ENCODE assay signal across 25 cellular contexts in the genomic region with DNA sequence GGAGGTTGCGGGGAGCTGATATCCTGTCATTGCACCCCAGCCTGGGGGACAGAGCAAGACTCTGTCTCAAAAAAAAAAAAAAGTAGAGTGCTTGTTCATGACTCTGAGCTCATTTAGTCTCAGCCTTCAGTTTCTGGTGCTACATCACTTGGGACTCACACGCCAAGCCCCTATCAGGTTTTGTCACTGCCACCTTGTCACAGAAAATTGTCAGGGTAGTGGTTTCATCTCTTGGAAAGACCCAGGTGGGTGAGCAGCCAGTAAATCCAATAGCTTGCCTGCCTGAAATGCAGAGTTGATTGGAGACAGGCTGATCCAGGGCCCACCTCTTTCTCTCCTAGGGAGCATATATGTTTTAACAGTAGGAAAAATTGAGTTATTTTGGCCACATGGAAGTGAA.
"Had no signal": no experiment of that assay in that cellular context is flagged by ENCODE, and none has a peak within 500 bp of the region (broad histone marks: within the 10 kb centered on the region; RNA-seq: fewer than 3 reads in every experiment).

No MANE protein-coding gene starts in this region.

- H3K9me3 ChIP-seq: SJCRH30 had no signal

- H3K27me3 ChIP-seq: SJCRH30 had no signal

- H3K36me3 ChIP-seq: SJCRH30 had no signal

- H3K4me3 ChIP-seq: SJCRH30 had no signal

- H3K27ac ChIP-seq: RWPE1, SJCRH30 had no signal

- H3K4me1 ChIP-seq: SJCRH30 had no signal

- DNase-seq: IMR-90; Kasumi-1; KG1; MV-4-11; NCI-H1048; NCI-H1105; NCI-H1417; NCI-H1436 treated with DMSO at 0.1 percent for 48 hours; NCI-H1694; NCI-H187 treated with DMSO at 0.1 percent for 48 hours; NCI-H2029 treated with DMSO at 0.1 percent for 48 hours; NCI-H226; NCI-H446; NCI-H510A; NCI-H524 treated with DMSO at 0.1 percent for 48 hours; NCI-H69; NCI-H774; NK-92 treated with Interleukin-12 subunit alpha and Interleukin-12 subunit beta, amount 100 ng/mL, for 24 hours; PC-3; SHP77 treated with DMSO at 0.1 percent for 48 hours; SJCRH30 had no signal

- ATAC-seq: HepG2, Panc1, PC-3, SK-N-SH treated with all-trans-retinoic acid at 6 μM for 48 hours had no signal
